In the genomic region with DNA sequence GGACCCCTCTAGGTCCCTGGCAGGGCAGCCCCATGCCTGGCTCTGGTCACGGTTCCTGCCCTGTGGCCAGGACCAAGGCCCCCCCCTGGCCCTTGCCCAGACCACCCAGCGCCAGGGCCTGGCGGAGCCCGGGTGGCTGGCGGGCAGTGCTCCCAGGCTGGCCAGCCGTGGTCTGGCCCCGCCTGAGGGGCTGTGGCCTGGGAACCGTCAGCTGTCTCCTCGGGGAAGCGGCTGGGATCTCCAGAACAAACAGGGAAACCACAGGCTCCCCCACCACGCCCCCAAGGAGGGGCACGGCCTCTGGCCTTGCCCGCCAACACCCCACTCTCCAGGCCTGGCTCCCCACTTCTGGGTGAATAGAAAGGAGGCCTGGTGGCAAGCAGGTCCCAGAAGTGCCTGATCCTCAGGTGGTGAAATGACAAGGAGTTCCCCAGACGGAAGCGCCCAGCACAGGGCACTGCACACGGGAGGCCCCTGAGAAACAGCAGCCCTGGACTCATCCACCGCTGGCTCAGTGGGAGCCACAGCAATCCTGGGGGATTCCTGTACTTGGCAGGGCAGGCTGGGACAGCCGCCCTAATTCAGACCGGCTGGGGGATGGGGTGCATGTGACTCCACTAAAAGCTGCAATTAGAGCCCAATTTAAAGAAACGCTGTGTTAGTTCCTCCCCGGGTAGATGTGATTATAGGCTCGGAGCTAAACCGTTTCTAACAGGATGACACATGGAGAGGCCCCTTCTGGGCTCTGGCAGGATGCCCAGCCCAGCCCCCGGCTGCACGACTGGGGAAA, we compare ENCODE assay signal across 19 cellular contexts.
DNase-seq lines count a peak whose midpoint lies in the region; ATAC-seq and TF ChIP-seq lines count a peak whose summit lies in the region.
"Had no signal": no experiment of that assay in that cellular context is flagged by ENCODE, and none has a peak within 500 bp of the region (broad histone marks: within the 10 kb centered on the region; RNA-seq: fewer than 3 reads in every experiment).

No MANE protein-coding gene starts in this region.

- no peak overlapping the region for H3K4me3 Mint-ChIP-seq in MCF 10A (ENCODE audit: unreplicated experiment)
- H3K4me3 Mint-ChIP-seq: activated naive CD8-positive, alpha-beta T cell treated with anti-CD3 and anti-CD28 coated beads, Interleukin-2, amount 10 ng/mL, durations not matched to agents 7 days and 5 days; GM23338; neural crest cell had no signal

- ATAC-seq in mucosa of descending colon: peak; percentile 9
- ATAC-seq: gastrocnemius medialis, GM23338, sciatic nerve had no signal

- no peaks in the 10 kb centered on the region for H3K27me3 Mint-ChIP-seq in MCF 10A (ENCODE audit: insufficient read depth, unreplicated experiment)

- H3K9me3 ChIP-seq in SJSA1 (replicated peaks) (no peaks in the 10 kb centered on the region), mucosa of descending colon (no peaks in the 10 kb centered on the region), stomach (no peaks in the 10 kb centered on the region)
- H3K9me3 ChIP-seq: gastrocnemius medialis had no signal

- peaks cover 6% of the 10 kb centered on the region for H3K36me3 Mint-ChIP-seq in MCF 10A (ENCODE audit: insufficient read depth, unreplicated experiment)
- H3K36me3 Mint-ChIP-seq: activated naive CD8-positive, alpha-beta T cell treated with anti-CD3 and anti-CD28 coated beads, Interleukin-2, amount 10 ng/mL, durations not matched to agents 7 days and 5 days had no signal

- no peak overlapping the region for H3K27ac Mint-ChIP-seq in MCF 10A (ENCODE audit: low read depth, unreplicated experiment)
- H3K27ac Mint-ChIP-seq: activated naive CD8-positive, alpha-beta T cell treated with anti-CD3 and anti-CD28 coated beads, Interleukin-2, amount 10 ng/mL, durations not matched to agents 7 days and 5 days; GM23338 had no signal

- no peaks in the 10 kb centered on the region for H3K27me3 ChIP-seq in SJSA1 (replicated peaks)
- peaks cover 0 to 58% (median 0%) of the 10 kb centered on the region in 3 donors for H3K27me3 ChIP-seq in stomach

- H3K36me3 ChIP-seq in SJSA1 (peaks cover 7% of the 10 kb centered on the region; the same call in 1 of the 2 replicates), mucosa of descending colon (ENCODE audit: low read depth) (no peaks in the 10 kb centered on the region), stomach (no peaks in the 10 kb centered on the region)
- H3K36me3 ChIP-seq: gastrocnemius medialis had no signal

- 7 to 28% (median 20%) methylated on average over 14 to 25 of the region's 25 CpGs for WGBS in stomach, 5 donors

- CTCF ChIA-PET in MCF 10A (lab: Yijun Ruan, JAX): interaction anchor here (0.7 kb wide), 1 partner anchor 48 kb away, joined by 3 read pairs; no protein-coding TSS in a partner anchor

- peak overlapping the region; percentile 94 for H3K27ac ChIP-seq in SJSA1
- peak overlapping the region in 1 of 5 donors; percentile 48 for H3K27ac ChIP-seq in stomach
- H3K27ac ChIP-seq: gastrocnemius medialis, RWPE1 had no signal

- TF ChIP-seq CTCF in mucosa of descending colon (IDR thresholded peaks at IDR 0.05) (no peak), MCF 10A (IDR thresholded peaks at IDR 0.05; ENCODE audit: unreplicated experiment) (no peak), stomach (IDR thresholded peaks at IDR 0.05) (no peak)

- no peak for TF ChIP-seq EP300 in stomach (IDR thresholded peaks at IDR 0.05)

- intact Hi-C loops in mucosa of descending colon (cut with DNase I, micrococcal nuclease) (no loop called here), MCF 10A (cut with micrococcal nuclease) (loop anchor here (10.0 kb wide), 1 partner anchor 336 kb away; no protein-coding TSS in a partner anchor), stomach (cut with DNase I; ENCODE audit: low total_unique reads) (no loop called here)

- no peaks in the 10 kb centered on the region for H3K9me3 Mint-ChIP-seq in MCF 10A (ENCODE audit: unreplicated experiment)
- H3K9me3 Mint-ChIP-seq: activated naive CD8-positive, alpha-beta T cell treated with anti-CD3 and anti-CD28 coated beads, Interleukin-2, amount 10 ng/mL, durations not matched to agents 7 days and 5 days; GM23338; neural crest cell had no signal

- POLR2A ChIA-PET in MCF 10A (lab: Yijun Ruan, JAX): no interaction called here

- peaks cover 97% of the 10 kb centered on the region for H3K4me1 ChIP-seq in SJSA1 (replicated peaks)
- peaks cover 5% of the 10 kb centered on the region for H3K4me1 ChIP-seq in mucosa of descending colon (ENCODE audit: low read depth)
- H3K4me1 ChIP-seq in stomach: peaks cover 13 to 38% (median 22%) of the 10 kb centered on the region in 4 donors
- H3K4me1 ChIP-seq: gastrocnemius medialis had no signal

- DNase-seq in COR-L47 (lab: John Stamatoyannopoulos, UW) (peak; percentile 78), NCI-H1694 treated with DMSO at 0.1 percent for 48 hours (lab: John Stamatoyannopoulos, UW) (peak; percentile 62), SJSA1 (ENCODE audit: low read depth in 1 of 2, low spot score in 2 of 2) (peak; percentile 92), mucosa of descending colon (no peak), ecto neural progenitor cell (ENCODE audit: low spot score) (no peak), MCF 10A (ENCODE audit: unreplicated experiment) (no peak), RKO (ENCODE audit: low spot score) (no peak), stomach (no peak)
- DNase-seq: activated CD4-positive, alpha-beta T cell treated with anti-CD3 and anti-CD28 coated beads for 48 hours; activated naive CD8-positive, alpha-beta T cell treated with anti-CD3 and anti-CD28 coated beads, Interleukin-2, amount 10 ng/mL, durations not matched to agents 7 days and 5 days; AML-193; DMS153; gastrocnemius medialis; NCI-H524 had no signal

- no peak for TF ChIP-seq POLR2A in stomach (IDR thresholded peaks at IDR 0.05)

- no TSS peak for BruUV-seq in MCF 10A (replicated peaks; lab: Mats Ljungman, UMichigan)

- H3K4me3 ChIP-seq in SJSA1 (no peak overlapping the region), mucosa of descending colon (no peak overlapping the region), stomach (no peak overlapping the region)
- H3K4me3 ChIP-seq: gastrocnemius medialis, GM23338, lung had no signal

- peaks cover 13% of the 10 kb centered on the region for H3K4me1 Mint-ChIP-seq in MCF 10A (ENCODE audit: insufficient read depth, unreplicated experiment)
- H3K4me1 Mint-ChIP-seq: activated naive CD8-positive, alpha-beta T cell treated with anti-CD3 and anti-CD28 coated beads, Interleukin-2, amount 10 ng/mL, durations not matched to agents 7 days and 5 days had no signal

Comparison
In these comparisons a context has a peak if more than half of its experiments do, and no peak if none do; other contexts are left out.
1. DNase-seq: peak in COR-L47 (single experiment), NCI-H1694 treated with DMSO at 0.1 percent for 48 hours (single experiment) and SJSA1 (2 of 2); none in mucosa of descending colon (0 of 3), ecto neural progenitor cell (single experiment), MCF 10A (single experiment), RKO (single experiment) and stomach (single experiment).